In genomic region chr7:69256634-69257081, GRCh38 we compare ENCODE assay signal across 13 cellular contexts.
A peak's percentile ranks its signal among the peaks of the same experiment; 100 is the strongest.
DNase-seq lines count a peak whose midpoint lies in the region; ATAC-seq, FAIRE-seq and TF ChIP-seq lines count a peak whose summit lies in the region.
"Had no signal": no experiment of that assay in that cellular context is flagged by ENCODE, and none has a peak within 500 bp of the region (broad histone marks: within the 10 kb centered on the region; RNA-seq: fewer than 3 reads in every experiment).

No MANE protein-coding gene starts in this region.

- POLR2A ChIA-PET in A673 (lab: Charles Lee; ENCODE audit: low non-redundant PET), result interaction anchor here (0.5 kb wide), 1 partner anchor 8 kb away, joined by 3 read pairs; no protein-coding TSS in a partner anchor

- H3K27me3 ChIP-seq in Peyer's patch (no peaks in the 10 kb centered on the region), right cardiac atrium (ENCODE audit: control insufficient read depth, insufficient read depth) (no peaks in the 10 kb centered on the region), A673 (replicated peaks; ENCODE audit: insufficient read depth, low read depth, low read length, poor library complexity) (no peaks in the 10 kb centered on the region)
- H3K27me3 ChIP-seq: cardiac muscle cell had no signal

- H3K27ac Mint-ChIP-seq in stimulated activated naive B cell treated with anti-CD40 and anti-IgM and Interleukin-4, amounts not matched to agents 10 μg/mL and 1 μg/mL and 100 μg/mL, for 72 hours, result no peak overlapping the region
- H3K27ac Mint-ChIP-seq: progenitor cell of endocrine pancreas had no signal

- H3K27ac ChIP-seq in Peyer's patch, result no peak overlapping the region
- H3K27ac ChIP-seq in right cardiac atrium (ENCODE audit: low read length), result no peak overlapping the region
- no peak overlapping the region for H3K27ac ChIP-seq in A673 (ENCODE audit: low read depth, low read length, poor library complexity, severe bottlenecking)
- H3K27ac ChIP-seq: cardiac muscle cell had no signal

- intact Hi-C loops in right cardiac atrium (cut with DNase I) (no loop called here), A673 (cut with micrococcal nuclease; ENCODE audit: unreplicated experiment) (no loop called here)

- H3K36me3 ChIP-seq in Peyer's patch (no peaks in the 10 kb centered on the region), A673 (ENCODE audit: insufficient read depth, low read length, poor library complexity, severe bottlenecking) (no peaks in the 10 kb centered on the region)
- H3K36me3 ChIP-seq: cardiac muscle cell had no signal

- no peaks in the 10 kb centered on the region for H3K9me3 ChIP-seq in Peyer's patch
- no peaks in the 10 kb centered on the region for H3K9me3 ChIP-seq in right cardiac atrium (ENCODE audit: control insufficient read depth, low read length)
- no peaks in the 10 kb centered on the region for H3K9me3 ChIP-seq in A673 (ENCODE audit: low read depth, low read length, poor library complexity, severe bottlenecking)

- no TSS peak for BruUV-seq in A673 (replicated peaks; lab: Mats Ljungman, UMichigan)

- WGBS in right cardiac atrium, result 71% methylated on average over 12 of the region's 12 CpGs

- no peak for FAIRE-seq in H54 (lab: Jason Lieb, UNC)

- H3K4me1 ChIP-seq in Peyer's patch (no peaks in the 10 kb centered on the region), right cardiac atrium (ENCODE audit: control insufficient read depth, insufficient read depth, low read length) (peaks cover 7% of the 10 kb centered on the region), A673 (ENCODE audit: insufficient read depth, low read length, poor library complexity, severe bottlenecking) (no peaks in the 10 kb centered on the region)

- CTCF ChIA-PET in A673 (lab: Charles Lee), result no interaction called here

- H3K4me3 ChIP-seq in Peyer's patch, result no peak overlapping the region
- H3K4me3 ChIP-seq in right cardiac atrium (ENCODE audit: low read length), result no peak overlapping the region
- H3K4me3 ChIP-seq in A673 (ENCODE audit: low read depth, low read length, poor library complexity, severe bottlenecking), result no peak overlapping the region
- H3K4me3 ChIP-seq: cardiac muscle cell had no signal

- peaks cover 18 to 23% of the 10 kb centered on the region in 2 donors for H3K27me3 Mint-ChIP-seq in stimulated activated naive B cell treated with anti-CD40 and anti-IgM and Interleukin-4, amounts not matched to agents 10 μg/mL and 1 μg/mL and 100 μg/mL, for 72 hours

- ATAC-seq in right cardiac atrium (peak; percentile 75 to 84), HG03045 (IDR thresholded peaks at IDR 0.05; ENCODE audit: unreplicated experiment) (no peak)
- peak; percentile 33 to 40 for ATAC-seq in stimulated activated naive B cell treated with anti-CD40 and anti-IgM and Interleukin-4, amounts not matched to agents 10 μg/mL and 1 μg/mL and 100 μg/mL, for 72 hours (replicated peaks)
- ATAC-seq: esophagus mucosa had no signal

- DNase-seq in H54 (ENCODE audit: insufficient read length, low spot score) (peak; percentile 31), Peyer's patch (peak in 2 of 3 donors; percentile 49 to 58), right cardiac atrium (peak; percentile 64 to 83 (median 74)), DMS53 (lab: John Stamatoyannopoulos, UW) (no peak), A673 (ENCODE audit: low spot score) (no peak)
- peak; percentile 2 for DNase-seq in stimulated activated naive B cell treated with anti-CD40 and anti-IgM and Interleukin-4, amounts not matched to agents 10 μg/mL and 1 μg/mL and 100 μg/mL, for 72 hours
- DNase-seq in activated CD4-positive, alpha-beta T cell treated with anti-CD3 and anti-CD28 coated beads for 1 hour, result no peak
- DNase-seq: islet precursor cell, NCI-H146 had no signal

- peaks cover 6 to 8% of the 10 kb centered on the region in 2 donors for H3K4me1 Mint-ChIP-seq in stimulated activated naive B cell treated with anti-CD40 and anti-IgM and Interleukin-4, amounts not matched to agents 10 μg/mL and 1 μg/mL and 100 μg/mL, for 72 hours

- TF ChIP-seq CTCF in Peyer's patch (IDR thresholded peaks at IDR 0.05) (no peak), A673 (conservative IDR thresholded peaks at IDR 0.05; ENCODE audit: low read depth, low read length) (no peak)

- no peaks in the 10 kb centered on the region for H3K36me3 Mint-ChIP-seq in stimulated activated naive B cell treated with anti-CD40 and anti-IgM and Interleukin-4, amounts not matched to agents 10 μg/mL and 1 μg/mL and 100 μg/mL, for 72 hours

- H3K9me3 Mint-ChIP-seq in stimulated activated naive B cell treated with anti-CD40 and anti-IgM and Interleukin-4, amounts not matched to agents 10 μg/mL and 1 μg/mL and 100 μg/mL, for 72 hours, result peaks cover 7 to 10% of the 10 kb centered on the region in 2 donors

- no peak overlapping the region for H3K4me3 Mint-ChIP-seq in stimulated activated naive B cell treated with anti-CD40 and anti-IgM and Interleukin-4, amounts not matched to agents 10 μg/mL and 1 μg/mL and 100 μg/mL, for 72 hours

- TF ChIP-seq POLR2A in H54 (IDR thresholded peaks at IDR 0.05; ENCODE audit: low read depth, low read length) (no peak), Peyer's patch (IDR thresholded peaks at IDR 0.05) (no peak)

Comparison
In these comparisons a context has a peak if more than half of its experiments do, and no peak if none do; other contexts are left out.
1. DNase-seq: peak in H54 (single experiment), Peyer's patch (2 of 3), right cardiac atrium (3 of 3) and stimulated activated naive B cell treated with anti-CD40 and anti-IgM and Interleukin-4, amounts not matched to agents 10 μg/mL and 1 μg/mL and 100 μg/mL, for 72 hours (single experiment); none in activated CD4-positive, alpha-beta T cell treated with anti-CD3 and anti-CD28 coated beads for 1 hour (single experiment), DMS53 (single experiment) and A673 (single experiment).